8 cellular contexts compared by ENCODE assay signal in genomic region chr11:103682318-103683184, GRCh38.
DNase-seq lines count a peak whose midpoint lies in the region; ATAC-seq and TF ChIP-seq lines count a peak whose summit lies in the region.

No MANE protein-coding gene starts in this region.

- H3K4me1 ChIP-seq in mucosa of descending colon (ENCODE audit: low read depth) = peaks cover 4% of the 10 kb centered on the region
- peaks cover 0 to 13% (median 11%) of the 10 kb centered on the region in 5 donors for H3K4me1 ChIP-seq in subcutaneous abdominal adipose tissue (ENCODE audit: control insufficient read depth in 5 of 5, insufficient read depth in 5 of 5, low read length in 5 of 5)

- H3K9me3 ChIP-seq in mucosa of descending colon (no peaks in the 10 kb centered on the region), subcutaneous abdominal adipose tissue (ENCODE audit: control insufficient read depth in 5 of 5, low read length in 5 of 5) (no peaks in the 10 kb centered on the region)

- no peak overlapping the region for H3K27ac Mint-ChIP-seq in activated CD4-positive, alpha-beta memory T cell treated with anti-CD3 and anti-CD28 coated beads, Interleukin-2, amount 10 ng/mL, durations not matched to agents 7 days and 5 days

- no peaks in the 10 kb centered on the region for H3K27me3 Mint-ChIP-seq in activated CD4-positive, alpha-beta memory T cell treated with anti-CD3 and anti-CD28 coated beads, Interleukin-2, amount 10 ng/mL, durations not matched to agents 7 days and 5 days

- intact Hi-C loops in mucosa of descending colon (cut with DNase I, micrococcal nuclease) = loop anchor here in 1 of 2 donors (10.0 kb wide), 1 partner anchor 442 kb away; no protein-coding TSS in a partner anchor

- peak; percentile 68 for DNase-seq in COR-L47 (lab: John Stamatoyannopoulos, UW)
- DNase-seq in NCI-H748 (lab: John Stamatoyannopoulos, UW; ENCODE audit: unreplicated experiment) = peak; percentile 75
- peak; percentile 47 for DNase-seq in activated CD4-positive, alpha-beta memory T cell treated with anti-CD3 and anti-CD28 coated beads, Interleukin-2, amount 10 ng/mL, durations not matched to agents 7 days and 5 days
- DNase-seq in epithelial cell of prostate (ENCODE audit: low read depth, low spot score) = peak; percentile 14
- DNase-seq in mucosa of descending colon = peak in 2 of 3 donors; percentile 39 to 60

- H3K4me3 Mint-ChIP-seq in activated CD4-positive, alpha-beta memory T cell treated with anti-CD3 and anti-CD28 coated beads, Interleukin-2, amount 10 ng/mL, durations not matched to agents 7 days and 5 days = no peak overlapping the region

- H3K27ac ChIP-seq in epithelial cell of prostate = no peak overlapping the region
- H3K27ac ChIP-seq in subcutaneous abdominal adipose tissue (ENCODE audit: low read depth, low read length) = no peak overlapping the region

- ATAC-seq in GM19397 (IDR thresholded peaks at IDR 0.05; ENCODE audit: unreplicated experiment) (peak; percentile 94), HG03439 (IDR thresholded peaks at IDR 0.05; ENCODE audit: unreplicated experiment) (peak; percentile 98), mucosa of descending colon (peak; percentile 98)

- CTCF ChIA-PET in activated CD4-positive, alpha-beta memory T cell treated with anti-CD3 and anti-CD28 coated beads, Interleukin-2, amount 10 ng/mL, durations not matched to agents 7 days and 5 days (lab: Charles Lee) = interaction anchor here (0.6 to 1.7 kb wide), 8 partner anchors 17 to 1185 kb away, joined by 3 to 4 read pairs (median 3); partner anchors contain the start of gene PDGFD

- no peaks in the 10 kb centered on the region for H3K9me3 Mint-ChIP-seq in activated CD4-positive, alpha-beta memory T cell treated with anti-CD3 and anti-CD28 coated beads, Interleukin-2, amount 10 ng/mL, durations not matched to agents 7 days and 5 days

- H3K9ac ChIP-seq in subcutaneous abdominal adipose tissue (ENCODE audit: low read length in 5 of 5) = no peak overlapping the region

- no peaks in the 10 kb centered on the region for H3K27me3 ChIP-seq in subcutaneous abdominal adipose tissue (ENCODE audit: control insufficient read depth in 5 of 5, insufficient read depth in 4 of 5, low read length in 5 of 5)

- H3K4me1 Mint-ChIP-seq in activated CD4-positive, alpha-beta memory T cell treated with anti-CD3 and anti-CD28 coated beads, Interleukin-2, amount 10 ng/mL, durations not matched to agents 7 days and 5 days = no peaks in the 10 kb centered on the region

- H3K36me3 ChIP-seq in mucosa of descending colon (ENCODE audit: low read depth) = no peaks in the 10 kb centered on the region
- no peaks in the 10 kb centered on the region for H3K36me3 ChIP-seq in subcutaneous abdominal adipose tissue (ENCODE audit: control insufficient read depth in 5 of 5, insufficient read depth in 5 of 5, low read length in 5 of 5)

- H3K4me3 ChIP-seq in mucosa of descending colon (no peak overlapping the region), subcutaneous abdominal adipose tissue (ENCODE audit: low read depth in 1 of 5, low read length in 5 of 5) (peak overlapping the region; percentile 5 to 63 (median 33))

- peak; percentile 55 for TF ChIP-seq CTCF in mucosa of descending colon (IDR thresholded peaks at IDR 0.05)

- POLR2A ChIA-PET in activated CD4-positive, alpha-beta memory T cell treated with anti-CD3 and anti-CD28 coated beads, Interleukin-2, amount 10 ng/mL, durations not matched to agents 7 days and 5 days (lab: Charles Lee) = no interaction called here

- no peaks in the 10 kb centered on the region for H3K36me3 Mint-ChIP-seq in activated CD4-positive, alpha-beta memory T cell treated with anti-CD3 and anti-CD28 coated beads, Interleukin-2, amount 10 ng/mL, durations not matched to agents 7 days and 5 days (ENCODE audit: low read depth)

Comparison
In these comparisons a context has a peak if more than half of its experiments do, and no peak if none do; other contexts are left out.
1. DNase-seq: peak in every context shown above with its lines; median percentile 75 in NCI-H748; 68 in COR-L47; 50 in mucosa of descending colon; 47 in activated CD4-positive, alpha-beta memory T cell treated with anti-CD3 and anti-CD28 coated beads, Interleukin-2, amount 10 ng/mL, durations not matched to agents 7 days and 5 days; 14 in epithelial cell of prostate.